ENCODE assay signal across 1 cellular context in the genomic region with DNA sequence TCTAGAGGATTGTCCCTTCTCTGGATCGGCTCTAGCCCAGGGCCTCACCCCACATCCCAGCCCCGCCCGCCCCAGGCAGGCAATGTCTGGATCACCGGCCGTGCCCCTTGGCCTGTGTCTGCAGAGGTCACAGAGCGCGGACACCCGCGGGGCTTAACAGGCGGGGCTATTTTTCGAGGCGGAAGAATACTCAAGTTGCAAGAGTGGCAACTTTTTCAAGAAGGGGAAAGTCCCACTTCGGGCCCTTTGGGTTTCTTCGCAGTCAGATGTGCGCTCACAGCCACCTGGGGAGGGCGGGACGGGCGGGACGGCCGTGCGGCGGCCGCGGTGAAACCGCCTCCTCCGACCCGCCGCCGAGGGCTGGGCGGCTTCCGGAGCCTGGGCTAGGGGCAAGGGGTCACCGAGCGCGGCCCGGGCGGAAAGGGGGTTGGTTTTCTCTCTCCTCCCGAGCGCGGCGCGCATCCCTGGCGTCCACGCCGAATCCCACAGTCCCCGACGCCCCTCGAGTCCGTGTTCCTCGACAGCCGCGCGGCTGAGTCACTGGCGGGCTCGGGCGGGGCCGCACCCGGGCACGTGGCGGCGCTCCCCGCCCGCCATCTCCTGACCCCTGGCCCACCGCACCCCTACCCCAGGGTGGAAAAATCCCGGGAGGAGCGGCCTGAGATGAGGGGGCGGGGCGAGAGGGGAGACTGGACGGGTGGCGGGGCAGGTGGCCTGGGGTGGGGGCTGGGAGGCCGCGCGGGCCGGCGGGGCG.
TF ChIP-seq lines count a peak whose summit lies in the region.

No MANE protein-coding gene starts in this region.

TF ChIP-seq in HepG2, 621 proteins besides CTCF, POLR2A, EP300 and RAD21 (continued from another document and continues in another):
- TF ChIP-seq, protein P1, sequence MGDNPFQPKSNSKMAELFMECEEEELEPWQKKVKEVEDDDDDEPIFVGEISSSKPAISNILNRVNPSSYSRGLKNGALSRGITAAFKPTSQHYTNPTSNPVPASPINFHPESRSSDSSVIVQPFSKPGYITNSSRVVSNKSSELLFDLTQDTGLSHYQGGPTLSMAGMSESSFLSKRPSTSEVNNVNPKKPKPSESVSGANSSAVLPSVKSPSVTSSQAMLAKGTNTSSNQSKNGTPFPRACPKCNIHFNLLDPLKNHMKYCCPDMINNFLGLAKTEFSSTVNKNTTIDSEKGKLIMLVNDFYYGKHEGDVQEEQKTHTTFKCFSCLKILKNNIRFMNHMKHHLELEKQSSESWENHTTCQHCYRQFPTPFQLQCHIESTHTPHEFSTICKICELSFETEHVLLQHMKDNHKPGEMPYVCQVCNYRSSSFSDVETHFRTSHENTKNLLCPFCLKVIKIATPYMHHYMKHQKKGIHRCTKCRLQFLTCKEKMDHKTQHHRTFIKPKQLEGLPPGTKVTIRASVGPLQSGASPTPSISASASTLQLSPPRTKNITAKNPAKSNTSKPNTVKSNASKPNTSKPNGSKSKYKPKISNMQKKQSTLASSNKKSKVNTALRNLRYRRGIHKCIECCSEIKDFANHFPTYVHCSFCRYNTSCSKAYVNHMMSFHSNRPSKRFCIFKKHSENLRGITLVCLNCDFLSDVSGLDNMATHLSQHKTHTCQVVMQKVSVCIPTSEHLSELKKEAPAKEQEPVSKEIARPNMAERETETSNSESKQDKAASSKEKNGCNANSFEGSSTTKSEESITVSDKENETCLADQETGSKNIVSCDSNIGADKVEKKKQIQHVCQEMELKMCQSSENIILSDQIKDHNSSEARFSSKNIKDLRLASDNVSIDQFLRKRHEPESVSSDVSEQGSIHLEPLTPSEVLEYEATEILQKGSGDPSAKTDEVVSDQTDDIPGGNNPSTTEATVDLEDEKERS (CRISPR knock-in tag; IDR thresholded peaks at IDR 0.05), result no peak
- no peak for TF ChIP-seq TOPORS (CRISPR knock-in tag; IDR thresholded peaks at IDR 0.05)
- peak; percentile 58 for TF ChIP-seq JUND (CRISPR knock-in tag; IDR thresholded peaks at IDR 0.05)
- no peak for TF ChIP-seq CHD4 (IDR thresholded peaks at IDR 0.05; ENCODE audit: borderline replicate concordance, low read length)
- TF ChIP-seq, protein P2, sequence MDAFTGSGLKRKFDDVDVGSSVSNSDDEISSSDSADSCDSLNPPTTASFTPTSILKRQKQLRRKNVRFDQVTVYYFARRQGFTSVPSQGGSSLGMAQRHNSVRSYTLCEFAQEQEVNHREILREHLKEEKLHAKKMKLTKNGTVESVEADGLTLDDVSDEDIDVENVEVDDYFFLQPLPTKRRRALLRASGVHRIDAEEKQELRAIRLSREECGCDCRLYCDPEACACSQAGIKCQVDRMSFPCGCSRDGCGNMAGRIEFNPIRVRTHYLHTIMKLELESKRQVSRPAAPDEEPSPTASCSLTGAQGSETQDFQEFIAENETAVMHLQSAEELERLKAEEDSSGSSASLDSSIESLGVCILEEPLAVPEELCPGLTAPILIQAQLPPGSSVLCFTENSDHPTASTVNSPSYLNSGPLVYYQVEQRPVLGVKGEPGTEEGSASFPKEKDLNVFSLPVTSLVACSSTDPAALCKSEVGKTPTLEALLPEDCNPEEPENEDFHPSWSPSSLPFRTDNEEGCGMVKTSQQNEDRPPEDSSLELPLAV (CRISPR knock-in tag; conservative IDR thresholded peaks at IDR 0.05; ENCODE audit: low read depth), result no peak
- TF ChIP-seq NFATC3 (CRISPR knock-in tag; IDR thresholded peaks at IDR 0.05), result no peak
- peak; percentile 67 for TF ChIP-seq BORCS8-MEF2B (CRISPR knock-in tag; IDR thresholded peaks at IDR 0.05)
- TF ChIP-seq, protein P3, sequence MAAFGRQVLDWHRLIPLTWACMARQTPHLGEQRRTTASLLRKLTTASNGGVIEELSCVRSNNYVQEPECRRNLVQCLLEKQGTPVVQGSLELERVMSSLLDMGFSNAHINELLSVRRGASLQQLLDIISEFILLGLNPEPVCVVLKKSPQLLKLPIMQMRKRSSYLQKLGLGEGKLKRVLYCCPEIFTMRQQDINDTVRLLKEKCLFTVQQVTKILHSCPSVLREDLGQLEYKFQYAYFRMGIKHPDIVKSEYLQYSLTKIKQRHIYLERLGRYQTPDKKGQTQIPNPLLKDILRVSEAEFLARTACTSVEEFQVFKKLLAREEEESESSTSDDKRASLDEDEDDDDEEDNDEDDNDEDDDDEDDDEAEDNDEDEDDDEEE (CRISPR knock-in tag; IDR thresholded peaks at IDR 0.05), result 0 out of 2 replicates have a peak, but pooled peaks have one; percentile 12
- TF ChIP-seq, protein P4, sequence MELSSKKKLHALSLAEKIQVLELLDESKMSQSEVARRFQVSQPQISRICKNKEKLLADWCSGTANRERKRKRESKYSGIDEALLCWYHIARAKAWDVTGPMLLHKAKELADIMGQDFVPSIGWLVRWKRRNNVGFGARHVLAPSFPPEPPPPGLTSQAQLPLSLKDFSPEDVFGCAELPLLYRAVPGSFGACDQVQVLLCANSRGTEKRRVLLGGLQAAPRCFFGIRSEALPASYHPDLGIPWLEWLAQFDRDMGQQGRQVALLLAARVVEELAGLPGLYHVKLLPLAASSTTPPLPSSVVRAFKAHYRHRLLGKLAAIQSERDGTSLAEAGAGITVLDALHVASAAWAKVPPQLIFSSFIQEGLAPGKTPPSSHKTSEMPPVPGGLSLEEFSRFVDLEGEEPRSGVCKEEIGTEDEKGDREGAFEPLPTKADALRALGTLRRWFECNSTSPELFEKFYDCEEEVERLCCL (CRISPR knock-in tag; IDR thresholded peaks at IDR 0.05; ENCODE audit: borderline replicate concordance), result no peak
- TF ChIP-seq, protein P5, sequence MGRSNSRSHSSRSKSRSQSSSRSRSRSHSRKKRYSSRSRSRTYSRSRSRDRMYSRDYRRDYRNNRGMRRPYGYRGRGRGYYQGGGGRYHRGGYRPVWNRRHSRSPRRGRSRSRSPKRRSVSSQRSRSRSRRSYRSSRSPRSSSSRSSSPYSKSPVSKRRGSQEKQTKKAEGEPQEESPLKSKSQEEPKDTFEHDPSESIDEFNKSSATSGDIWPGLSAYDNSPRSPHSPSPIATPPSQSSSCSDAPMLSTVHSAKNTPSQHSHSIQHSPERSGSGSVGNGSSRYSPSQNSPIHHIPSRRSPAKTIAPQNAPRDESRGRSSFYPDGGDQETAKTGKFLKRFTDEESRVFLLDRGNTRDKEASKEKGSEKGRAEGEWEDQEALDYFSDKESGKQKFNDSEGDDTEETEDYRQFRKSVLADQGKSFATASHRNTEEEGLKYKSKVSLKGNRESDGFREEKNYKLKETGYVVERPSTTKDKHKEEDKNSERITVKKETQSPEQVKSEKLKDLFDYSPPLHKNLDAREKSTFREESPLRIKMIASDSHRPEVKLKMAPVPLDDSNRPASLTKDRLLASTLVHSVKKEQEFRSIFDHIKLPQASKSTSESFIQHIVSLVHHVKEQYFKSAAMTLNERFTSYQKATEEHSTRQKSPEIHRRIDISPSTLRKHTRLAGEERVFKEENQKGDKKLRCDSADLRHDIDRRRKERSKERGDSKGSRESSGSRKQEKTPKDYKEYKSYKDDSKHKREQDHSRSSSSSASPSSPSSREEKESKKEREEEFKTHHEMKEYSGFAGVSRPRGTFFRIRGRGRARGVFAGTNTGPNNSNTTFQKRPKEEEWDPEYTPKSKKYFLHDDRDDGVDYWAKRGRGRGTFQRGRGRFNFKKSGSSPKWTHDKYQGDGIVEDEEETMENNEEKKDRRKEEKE (IDR thresholded peaks at IDR 0.05), result no peak
- no peak for TF ChIP-seq ONECUT2 (CRISPR knock-in tag; IDR thresholded peaks at IDR 0.05)
- TF ChIP-seq, protein P6, sequence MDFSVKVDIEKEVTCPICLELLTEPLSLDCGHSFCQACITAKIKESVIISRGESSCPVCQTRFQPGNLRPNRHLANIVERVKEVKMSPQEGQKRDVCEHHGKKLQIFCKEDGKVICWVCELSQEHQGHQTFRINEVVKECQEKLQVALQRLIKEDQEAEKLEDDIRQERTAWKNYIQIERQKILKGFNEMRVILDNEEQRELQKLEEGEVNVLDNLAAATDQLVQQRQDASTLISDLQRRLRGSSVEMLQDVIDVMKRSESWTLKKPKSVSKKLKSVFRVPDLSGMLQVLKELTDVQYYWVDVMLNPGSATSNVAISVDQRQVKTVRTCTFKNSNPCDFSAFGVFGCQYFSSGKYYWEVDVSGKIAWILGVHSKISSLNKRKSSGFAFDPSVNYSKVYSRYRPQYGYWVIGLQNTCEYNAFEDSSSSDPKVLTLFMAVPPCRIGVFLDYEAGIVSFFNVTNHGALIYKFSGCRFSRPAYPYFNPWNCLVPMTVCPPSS (IDR thresholded peaks at IDR 0.05), result no peak
- no peak; the same call in 1 of the 2 replicates for TF ChIP-seq ZFP90 (CRISPR knock-in tag; IDR thresholded peaks at IDR 0.05; ENCODE audit: borderline replicate concordance)
- TF ChIP-seq ZNF33B (CRISPR knock-in tag; IDR thresholded peaks at IDR 0.05), result 0 out of 2 replicates have a peak, but pooled peaks have one; percentile 70
- TF ChIP-seq CENPT (CRISPR knock-in tag; IDR thresholded peaks at IDR 0.05; ENCODE audit: low read depth), result no peak; the same call in 1 of the 2 replicates
- no peak for TF ChIP-seq KMT2B (CRISPR knock-in tag; IDR thresholded peaks at IDR 0.05)
- no peak for TF ChIP-seq ZNF143 (CRISPR knock-in tag; IDR thresholded peaks at IDR 0.05)
- TF ChIP-seq, protein P7, sequence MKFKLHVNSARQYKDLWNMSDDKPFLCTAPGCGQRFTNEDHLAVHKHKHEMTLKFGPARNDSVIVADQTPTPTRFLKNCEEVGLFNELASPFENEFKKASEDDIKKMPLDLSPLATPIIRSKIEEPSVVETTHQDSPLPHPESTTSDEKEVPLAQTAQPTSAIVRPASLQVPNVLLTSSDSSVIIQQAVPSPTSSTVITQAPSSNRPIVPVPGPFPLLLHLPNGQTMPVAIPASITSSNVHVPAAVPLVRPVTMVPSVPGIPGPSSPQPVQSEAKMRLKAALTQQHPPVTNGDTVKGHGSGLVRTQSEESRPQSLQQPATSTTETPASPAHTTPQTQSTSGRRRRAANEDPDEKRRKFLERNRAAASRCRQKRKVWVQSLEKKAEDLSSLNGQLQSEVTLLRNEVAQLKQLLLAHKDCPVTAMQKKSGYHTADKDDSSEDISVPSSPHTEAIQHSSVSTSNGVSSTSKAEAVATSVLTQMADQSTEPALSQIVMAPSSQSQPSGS (CRISPR knock-in tag; IDR thresholded peaks at IDR 0.05), result peak; percentile 13; the same call in 1 of the 2 replicates
- TF ChIP-seq, protein P8, sequence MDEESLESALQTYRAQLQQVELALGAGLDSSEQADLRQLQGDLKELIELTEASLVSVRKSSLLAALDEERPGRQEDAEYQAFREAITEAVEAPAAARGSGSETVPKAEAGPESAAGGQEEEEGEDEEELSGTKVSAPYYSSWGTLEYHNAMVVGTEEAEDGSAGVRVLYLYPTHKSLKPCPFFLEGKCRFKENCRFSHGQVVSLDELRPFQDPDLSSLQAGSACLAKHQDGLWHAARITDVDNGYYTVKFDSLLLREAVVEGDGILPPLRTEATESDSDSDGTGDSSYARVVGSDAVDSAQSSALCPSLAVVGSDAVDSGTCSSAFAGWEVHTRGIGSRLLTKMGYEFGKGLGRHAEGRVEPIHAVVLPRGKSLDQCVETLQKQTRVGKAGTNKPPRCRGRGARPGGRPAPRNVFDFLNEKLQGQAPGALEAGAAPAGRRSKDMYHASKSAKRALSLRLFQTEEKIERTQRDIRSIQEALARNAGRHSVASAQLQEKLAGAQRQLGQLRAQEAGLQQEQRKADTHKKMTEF (CRISPR knock-in tag; IDR thresholded peaks at IDR 0.05), result peak; percentile 84
- no peak for TF ChIP-seq ZFP37 (CRISPR knock-in tag; IDR thresholded peaks at IDR 0.05; ENCODE audit: borderline replicate concordance)
- TF ChIP-seq, protein P9, sequence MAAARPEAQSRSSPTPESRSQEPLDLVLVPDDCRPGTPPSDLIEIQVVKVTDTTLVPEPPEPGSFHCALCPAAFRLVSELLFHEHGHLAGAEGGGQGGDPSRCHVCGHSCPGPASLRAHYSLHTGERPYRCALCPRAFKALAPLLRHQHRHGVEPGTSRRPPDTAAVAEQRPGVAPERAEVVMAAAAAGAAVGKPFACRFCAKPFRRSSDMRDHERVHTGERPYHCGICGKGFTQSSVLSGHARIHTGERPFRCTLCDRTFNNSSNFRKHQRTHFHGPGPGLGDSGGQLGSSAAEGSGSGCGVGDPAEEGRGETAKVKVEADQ (CRISPR knock-in tag; IDR thresholded peaks at IDR 0.05; ENCODE audit: borderline replicate concordance), result peak; percentile 67; the same call in 1 of the 2 replicates
- TF ChIP-seq KLF12 (CRISPR knock-in tag; IDR thresholded peaks at IDR 0.05; ENCODE audit: borderline replicate concordance), result peak; percentile 61; the same call in 1 of the 2 replicates
- no peak for TF ChIP-seq HMG20A (CRISPR knock-in tag; IDR thresholded peaks at IDR 0.05; ENCODE audit: borderline replicate concordance)
- TF ChIP-seq, protein P10, sequence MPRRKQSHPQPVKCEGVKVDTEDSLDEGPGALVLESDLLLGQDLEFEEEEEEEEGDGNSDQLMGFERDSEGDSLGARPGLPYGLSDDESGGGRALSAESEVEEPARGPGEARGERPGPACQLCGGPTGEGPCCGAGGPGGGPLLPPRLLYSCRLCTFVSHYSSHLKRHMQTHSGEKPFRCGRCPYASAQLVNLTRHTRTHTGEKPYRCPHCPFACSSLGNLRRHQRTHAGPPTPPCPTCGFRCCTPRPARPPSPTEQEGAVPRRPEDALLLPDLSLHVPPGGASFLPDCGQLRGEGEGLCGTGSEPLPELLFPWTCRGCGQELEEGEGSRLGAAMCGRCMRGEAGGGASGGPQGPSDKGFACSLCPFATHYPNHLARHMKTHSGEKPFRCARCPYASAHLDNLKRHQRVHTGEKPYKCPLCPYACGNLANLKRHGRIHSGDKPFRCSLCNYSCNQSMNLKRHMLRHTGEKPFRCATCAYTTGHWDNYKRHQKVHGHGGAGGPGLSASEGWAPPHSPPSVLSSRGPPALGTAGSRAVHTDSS (CRISPR knock-in tag; conservative IDR thresholded peaks at IDR 0.05), result no peak
- TF ChIP-seq ZNF747 (CRISPR knock-in tag; IDR thresholded peaks at IDR 0.05; ENCODE audit: borderline replicate concordance), result peak; percentile 35; the same call in 1 of the 2 replicates
- no peak for TF ChIP-seq AKAP8 (CRISPR knock-in tag; IDR thresholded peaks at IDR 0.05)
- peak; percentile 89 for TF ChIP-seq ARNTL (CRISPR knock-in tag; IDR thresholded peaks at IDR 0.05)
- TF ChIP-seq ZNF335 (CRISPR knock-in tag; IDR thresholded peaks at IDR 0.05), result no peak
- TF ChIP-seq DR1 (CRISPR knock-in tag; IDR thresholded peaks at IDR 0.05), result no peak
- TF ChIP-seq, protein P11, sequence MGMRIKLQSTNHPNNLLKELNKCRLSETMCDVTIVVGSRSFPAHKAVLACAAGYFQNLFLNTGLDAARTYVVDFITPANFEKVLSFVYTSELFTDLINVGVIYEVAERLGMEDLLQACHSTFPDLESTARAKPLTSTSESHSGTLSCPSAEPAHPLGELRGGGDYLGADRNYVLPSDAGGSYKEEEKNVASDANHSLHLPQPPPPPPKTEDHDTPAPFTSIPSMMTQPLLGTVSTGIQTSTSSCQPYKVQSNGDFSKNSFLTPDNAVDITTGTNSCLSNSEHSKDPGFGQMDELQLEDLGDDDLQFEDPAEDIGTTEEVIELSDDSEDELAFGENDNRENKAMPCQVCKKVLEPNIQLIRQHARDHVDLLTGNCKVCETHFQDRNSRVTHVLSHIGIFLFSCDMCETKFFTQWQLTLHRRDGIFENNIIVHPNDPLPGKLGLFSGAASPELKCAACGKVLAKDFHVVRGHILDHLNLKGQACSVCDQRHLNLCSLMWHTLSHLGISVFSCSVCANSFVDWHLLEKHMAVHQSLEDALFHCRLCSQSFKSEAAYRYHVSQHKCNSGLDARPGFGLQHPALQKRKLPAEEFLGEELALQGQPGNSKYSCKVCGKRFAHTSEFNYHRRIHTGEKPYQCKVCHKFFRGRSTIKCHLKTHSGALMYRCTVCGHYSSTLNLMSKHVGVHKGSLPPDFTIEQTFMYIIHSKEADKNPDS (CRISPR knock-in tag; IDR thresholded peaks at IDR 0.05), result no peak
- TF ChIP-seq ELF4 (CRISPR knock-in tag; IDR thresholded peaks at IDR 0.05; ENCODE audit: borderline replicate concordance), result no peak
- TF ChIP-seq FOXA3 (CRISPR knock-in tag; IDR thresholded peaks at IDR 0.05), result no peak
- TF ChIP-seq SMARCC2 (IDR thresholded peaks at IDR 0.05), result no peak
- TF ChIP-seq TEAD2 (CRISPR knock-in tag; IDR thresholded peaks at IDR 0.05), result no peak
- TF ChIP-seq RFX5 (IDR thresholded peaks at IDR 0.05; ENCODE audit: low read depth, low read length), result no peak
- peak; percentile 41 for TF ChIP-seq TBL1XR1 (IDR thresholded peaks at IDR 0.05; ENCODE audit: borderline replicate concordance, low read length, partially characterized antibody)
